8 cellular contexts compared by ENCODE assay signal in genomic region chr1:205591522-205592351, GRCh38. TPM values are rescaled to one million over a fixed set of nuclear protein-coding genes. Genes with fewer than 3 reads are reported as not detected.
A peak's percentile ranks its signal among the peaks of the same experiment; 100 is the strongest.
DNase-seq lines count a peak whose midpoint lies in the region; ATAC-seq and TF ChIP-seq lines count a peak whose summit lies in the region.

No MANE protein-coding gene starts in this region.

- H3K4me3 Mint-ChIP-seq in dendritic cell treated with granulocyte-macrophage colony-stimulating factor and Interleukin-4, amounts not matched to agents 40 ng/mL and 50 ng/mL, for 4 days, result peak overlapping the region; percentile 63

- H3K36me3 Mint-ChIP-seq in dendritic cell treated with granulocyte-macrophage colony-stimulating factor and Interleukin-4, amounts not matched to agents 40 ng/mL and 50 ng/mL, for 4 days (ENCODE audit: low read depth), result peaks cover 15% of the 10 kb centered on the region

- no peaks in the 10 kb centered on the region for H3K9me3 Mint-ChIP-seq in dendritic cell treated with granulocyte-macrophage colony-stimulating factor and Interleukin-4, amounts not matched to agents 40 ng/mL and 50 ng/mL, for 4 days

- ATAC-seq in GM19324 (IDR thresholded peaks at IDR 0.05; ENCODE audit: low FRiP score, unreplicated experiment), result peak; percentile 51
- ATAC-seq in HG03520 (IDR thresholded peaks at IDR 0.05; ENCODE audit: unreplicated experiment), result peak; percentile 61

- H3K36me3 ChIP-seq in BJ (ENCODE audit: control insufficient read depth, insufficient read depth, low read length) (no peaks in the 10 kb centered on the region), liver (ENCODE audit: control insufficient read depth in 4 of 4, insufficient read depth in 3 of 4, low read depth in 1 of 4, low read length in 3 of 4) (no peaks in the 10 kb centered on the region)

- no peak overlapping the region for H3K9ac ChIP-seq in liver (ENCODE audit: low read depth in 1 of 2, low read length in 2 of 2)

- no peak for DNase-seq in BJ (ENCODE audit: low read depth)
- DNase-seq in NCI-H526 (lab: John Stamatoyannopoulos, UW), result peak; percentile 81 to 87
- peak; percentile 91 for DNase-seq in activated CD4-positive, alpha-beta T cell treated with anti-CD3 and anti-CD28 coated beads, Interleukin-2, amount 50 U/mL, for 1 hour
- DNase-seq in stimulated activated CD4-positive, alpha-beta T cell treated with anti-CD3 and anti-CD28 coated beads, Interleukin-4, amount 100 ng/mL, for 24 hours, result peak; percentile 92

- TF ChIP-seq CTCF in BJ (IDR thresholded peaks at IDR 0.05; ENCODE audit: insufficient read depth, low read depth, low read length), result peak; percentile 98
- TF ChIP-seq CTCF in liver (IDR thresholded peaks at IDR 0.05; ENCODE audit: low read depth, low read length, missing input control), result peak; percentile 96

- H3K27me3 ChIP-seq in BJ (ENCODE audit: control insufficient read depth, insufficient read depth, low read length), result no peaks in the 10 kb centered on the region
- H3K27me3 ChIP-seq in liver (ENCODE audit: control insufficient read depth in 4 of 4, insufficient read depth in 4 of 4, low read length in 3 of 4), result no peaks in the 10 kb centered on the region

- no peak overlapping the region for H3K27ac Mint-ChIP-seq in dendritic cell treated with granulocyte-macrophage colony-stimulating factor and Interleukin-4, amounts not matched to agents 40 ng/mL and 50 ng/mL, for 4 days

- CTCF ChIA-PET in BJ (lab: Yijun Ruan, JAX), result interaction anchor here (0.5 to 10.1 kb wide), 57 partner anchors 8 to 389 kb away, joined by 3 to 426 read pairs (median 5); partner anchors contain the start of gene ELK4

- intact Hi-C loops in dendritic cell treated with granulocyte-macrophage colony-stimulating factor and Interleukin-4, amounts not matched to agents 40 ng/mL and 50 ng/mL, for 4 days (cut with micrococcal nuclease), result loop anchor here (1.0 kb wide), 3 partner anchors 41 to 120 kb away; partner anchors contain the start of gene ELK4

- peak overlapping the region in 1 of 2 donors; percentile 5 for H3K27ac ChIP-seq in liver (ENCODE audit: low read depth in 1 of 2, low read length in 2 of 2)

- peaks cover 2 to 8% (median 5%) of the 10 kb centered on the region in 4 donors for H3K4me1 ChIP-seq in liver (ENCODE audit: control insufficient read depth in 4 of 4, insufficient read depth in 4 of 4, low read length in 3 of 4)

- peak overlapping the region; percentile 37 for H3K4me3 ChIP-seq in BJ (ENCODE audit: low read depth, low read length)
- peak overlapping the region; percentile 37 to 52 (median 39) for H3K4me3 ChIP-seq in liver (ENCODE audit: low read depth in 1 of 3, low read length in 3 of 3)

- under 1% methylated on average over 40 of the region's 40 CpGs for WGBS in liver

- POLR2A ChIA-PET in BJ (lab: Charles Lee), result interaction anchor here (0.5 kb wide), 1 partner anchor 66 kb away, joined by 36 read pairs; no protein-coding TSS in a partner anchor

- H3K4me1 Mint-ChIP-seq in dendritic cell treated with granulocyte-macrophage colony-stimulating factor and Interleukin-4, amounts not matched to agents 40 ng/mL and 50 ng/mL, for 4 days (ENCODE audit: low read depth), result peaks cover 14% of the 10 kb centered on the region

- TF ChIP-seq RAD21 in liver (IDR thresholded peaks at IDR 0.05), result peak; percentile 100

- H3K27me3 Mint-ChIP-seq in dendritic cell treated with granulocyte-macrophage colony-stimulating factor and Interleukin-4, amounts not matched to agents 40 ng/mL and 50 ng/mL, for 4 days, result peaks cover 7% of the 10 kb centered on the region

- no peaks in the 10 kb centered on the region for H3K9me3 ChIP-seq in liver (ENCODE audit: control insufficient read depth in 4 of 4, low read length in 3 of 4)

TF ChIP-seq in liver, 16 proteins besides CTCF, POLR2A, EP300 and RAD21:
- TF ChIP-seq ATF3 (IDR thresholded peaks at IDR 0.05), result no peak
- TF ChIP-seq JUND (IDR thresholded peaks at IDR 0.05), result no peak
- no peak for TF ChIP-seq REST (IDR thresholded peaks at IDR 0.05)
- TF ChIP-seq EGR1 (IDR thresholded peaks at IDR 0.05; ENCODE audit: low read depth in 2 of 2), result no peak
- TF ChIP-seq FOXA2 (IDR thresholded peaks at IDR 0.05), result no peak
- peak; percentile 31 to 40 for TF ChIP-seq HNF4A (conservative IDR thresholded peaks at IDR 0.05)
- no peak for TF ChIP-seq TAF1 (conservative IDR thresholded peaks at IDR 0.05)
- TF ChIP-seq YY1 (IDR thresholded peaks at IDR 0.05), result no peak
- no peak for TF ChIP-seq MAX (IDR thresholded peaks at IDR 0.05)
- no peak for TF ChIP-seq NR2F2 (IDR thresholded peaks at IDR 0.05)
- peak in 1 of 2 donors; percentile 16 for TF ChIP-seq RXRA (IDR thresholded peaks at IDR 0.05)
- TF ChIP-seq GABPA (IDR thresholded peaks at IDR 0.05 in 1 of 2, conservative IDR thresholded peaks at IDR 0.05 in 1 of 2), result no peak

RNA-seq across cellular contexts. Expression of gene ELK4, which starts 40.1 kb away (rescaled TPM):
- polyA plus RNA-seq in BJ (2011; rRNA removed) (3.4 and 5.7 TPM in 2 replicates), liver (1 to 10 TPM; 3.5 to 4.7 TPM)
- polyA minus RNA-seq in BJ (2011; rRNA and poly(A)+ RNA removed), result 9.4 and 9.7 TPM in 2 replicates
- total RNA-seq in liver, result 10 to 100 TPM in 1 of 2 donors, 1 to 10 TPM in 1; 9.2 to 20.2 TPM
